ENCODE assay signal across 24 cellular contexts in the genomic region with DNA sequence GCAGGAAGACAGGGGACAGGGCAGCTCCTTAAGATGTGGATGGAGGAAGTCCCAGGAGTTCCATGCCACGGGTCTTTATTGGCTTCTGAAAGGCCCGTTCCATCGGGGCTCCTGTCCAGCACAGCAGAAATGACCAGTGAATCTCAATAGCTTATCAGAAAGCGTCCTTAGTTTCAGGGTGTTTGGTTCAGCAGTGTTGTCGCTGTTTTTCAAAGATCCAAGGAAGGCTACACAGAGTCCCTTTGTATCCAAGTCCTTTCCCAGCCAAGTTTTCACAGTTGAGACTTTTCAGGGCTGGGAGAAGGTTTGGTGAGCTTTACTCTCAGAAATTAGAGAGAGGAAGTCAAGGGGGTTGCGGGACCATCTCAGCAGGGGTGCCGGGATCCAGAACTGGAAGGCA. TPM values are rescaled to one million over a fixed set of nuclear protein-coding genes. Genes with fewer than 3 reads are reported as not detected.
DNase-seq lines count a peak whose midpoint lies in the region; TF ChIP-seq lines count a peak whose summit lies in the region.
"Had no signal": no experiment of that assay in that cellular context is flagged by ENCODE, and none has a peak within 500 bp of the region (broad histone marks: within the 10 kb centered on the region; RNA-seq: fewer than 3 reads in every experiment).

No MANE protein-coding gene starts in this region.

- 62% methylated on average over 7 of the region's 7 CpGs for WGBS in suprapubic skin
- WGBS in H9 (ENCODE audit: extremely low coverage, insufficient read length, low lambda C conversion rate) = no CpG with 5 or more reads among the region's 7 CpGs

- H3K27me3 Mint-ChIP-seq in neural progenitor cell (ENCODE audit: insufficient read depth, low read depth) (peaks cover 5% of the 10 kb centered on the region), H9 (ENCODE audit: low read depth) (peaks cover 3% of the 10 kb centered on the region)

- H3K4me1 ChIP-seq in neural progenitor cell (no peaks in the 10 kb centered on the region), suprapubic skin (no peaks in the 10 kb centered on the region), H9 (ENCODE audit: insufficient read depth, low read length) (no peaks in the 10 kb centered on the region)
- H3K4me1 ChIP-seq: colonic mucosa had no signal

- peak; percentile 12 for DNase-seq in RPMI7951 (ENCODE audit: low read depth)
- DNase-seq in caudate nucleus (lab: John Stamatoyannopoulos, UW) = peak in 27 of 61 donors; percentile 1 to 56 (median 13)
- no peak for DNase-seq in neural progenitor cell (ENCODE audit: low spot score)
- DNase-seq in suprapubic skin (ENCODE audit: low spot score in 2 of 2) = no peak
- no peak for DNase-seq in NK-92 treated with Interleukin-12 subunit alpha and Interleukin-12 subunit beta, amount 100 ng/mL, for 24 hours (lab: John Stamatoyannopoulos, UW)
- no peak for DNase-seq in H9
- no peak for DNase-seq in DMS 273 (lab: John Stamatoyannopoulos, UW; ENCODE audit: unreplicated experiment)
- DNase-seq: activated B cell treated with CpG ODN at 0.5 μM for 24 hours; activated naive CD4-positive, alpha-beta T cell treated with Interleukin-2 at 50 U/mL for 16 hours; activated T-cell treated with anti-CD3 and anti-CD28 coated beads, Interleukin-2, amount 50 U/mL, for 72 hours; colonic mucosa; DND-41; effector memory CD8-positive, alpha-beta T cell; left colon; mesendoderm; NCI-H1694; NCI-H2171 treated with DMSO at 0.1 percent for 48 hours; NCI-H524 treated with DMSO at 0.1 percent for 48 hours; SIG-M5; small intestine; stimulated activated CD8-positive, alpha-beta memory T cell treated with anti-CD3 and anti-CD28 coated beads, Interleukin-4, amount 100 ng/mL, for 48 hours; T-cell had no signal

- H3K23me2 ChIP-seq in H9 (ENCODE audit: insufficient read length, low read depth, low read length, poor library complexity, severe bottlenecking) = no peaks in the 10 kb centered on the region

- H3K4me3 ChIP-seq in neural progenitor cell (no peak overlapping the region), suprapubic skin (no peak overlapping the region)
- H3K4me3 ChIP-seq: colonic mucosa, hepatocyte had no signal

- no peak for TF ChIP-seq POLR2A in suprapubic skin (IDR thresholded peaks at IDR 0.05)

- H3K4me1 Mint-ChIP-seq in neural progenitor cell (no peaks in the 10 kb centered on the region), H9 (0 out of 4 replicates have a peak, but pooled peaks cover 0 to 2% of the 10 kb centered on the region in 2 experiments)

- H3K27ac ChIP-seq in caudate nucleus (ENCODE audit: low read depth, low read length) (peak overlapping the region; percentile 60), neural progenitor cell (no peak overlapping the region), suprapubic skin (peak overlapping the region; percentile 20), H9 (ENCODE audit: insufficient read length, low read depth, low read length) (no peak overlapping the region)
- H3K27ac ChIP-seq: colonic mucosa, hepatocyte, HL-60 had no signal

- no peak overlapping the region for H3K56ac ChIP-seq in H9 (ENCODE audit: insufficient read length, low read depth, low read length)

- TF ChIP-seq EP300 in suprapubic skin (IDR thresholded peaks at IDR 0.05) = no peak

- H2BK15ac ChIP-seq in H9 (ENCODE audit: low read depth, low read length) = no peak overlapping the region

- H3K36me3 ChIP-seq in neural progenitor cell (no peaks in the 10 kb centered on the region), suprapubic skin (no peaks in the 10 kb centered on the region)
- H3K36me3 ChIP-seq: colonic mucosa had no signal

- no peak overlapping the region for H3K14ac ChIP-seq in H9 (ENCODE audit: insufficient read depth, low read length)

- no peak overlapping the region for H2BK5ac ChIP-seq in H9 (ENCODE audit: insufficient read length, low read length)

- H3K9me3 Mint-ChIP-seq in neural progenitor cell = no peaks in the 10 kb centered on the region
- H3K9me3 Mint-ChIP-seq in H9 = peaks cover 0 to 4% of the 10 kb centered on the region in 2 experiments; a peak in 2 of 5 replicates
- H3K9me3 Mint-ChIP-seq: activated B cell treated with CpG ODN at 0.5 μM for 24 hours; activated T-cell treated with anti-CD3 and anti-CD28 coated beads, Interleukin-2, amount 50 U/mL, for 72 hours; effector memory CD8-positive, alpha-beta T cell; T-cell had no signal

- H2BK120ac ChIP-seq in H9 (ENCODE audit: low read depth, low read length, poor library complexity, severe bottlenecking) = no peak overlapping the region

- no peak overlapping the region for H3K4ac ChIP-seq in H9 (ENCODE audit: low read depth, low read length)

- H2AK5ac ChIP-seq in H9 (ENCODE audit: insufficient read length, low read length) = no peak overlapping the region

- no peak overlapping the region for H3T11ph ChIP-seq in H9 (ENCODE audit: low read length)

- H2BK20ac ChIP-seq in H9 (ENCODE audit: low read depth, low read length, poor library complexity, severe bottlenecking) = no peak overlapping the region

- no peaks in the 10 kb centered on the region for H3K9me3 ChIP-seq in neural progenitor cell (ENCODE audit: low read depth)
- no peaks in the 10 kb centered on the region for H3K9me3 ChIP-seq in suprapubic skin
- H3K9me3 ChIP-seq in H9 (ENCODE audit: control insufficient read depth, low read depth, low read length) = no peaks in the 10 kb centered on the region
- H3K9me3 ChIP-seq: colonic mucosa had no signal

- no peaks in the 10 kb centered on the region for H4K20me1 ChIP-seq in neural progenitor cell (ENCODE audit: low read depth)
- H4K20me1 ChIP-seq in H9 (ENCODE audit: control insufficient read depth, insufficient read depth, insufficient read length) = no peaks in the 10 kb centered on the region

- H3K36me3 Mint-ChIP-seq in neural progenitor cell (no peaks in the 10 kb centered on the region), H9 (ENCODE audit: insufficient read depth in 1 of 3, low read depth in 3 of 3) (no peaks in the 10 kb centered on the region)
- H3K36me3 Mint-ChIP-seq: T-cell had no signal

- H3K18ac ChIP-seq in H9 (ENCODE audit: insufficient read length, low read depth, low read length) = no peak overlapping the region

- H3K23ac ChIP-seq in H9 (ENCODE audit: insufficient read length, low read depth, low read length) = no peak overlapping the region

- H3F3A ChIP-seq in neural progenitor cell (ENCODE audit: low read depth) = no peaks in the 10 kb centered on the region

- H3K9ac ChIP-seq in neural progenitor cell = no peak overlapping the region
- no peak overlapping the region for H3K9ac ChIP-seq in H9 (ENCODE audit: extremely low read depth, insufficient read length, low read length)

- H3K27me3 ChIP-seq in neural progenitor cell (no peaks in the 10 kb centered on the region), suprapubic skin (no peaks in the 10 kb centered on the region), H9 (ENCODE audit: insufficient read depth, low read length) (no peaks in the 10 kb centered on the region)
- H3K27me3 ChIP-seq: colonic mucosa, hepatocyte had no signal

- H4K5ac ChIP-seq in H9 (ENCODE audit: insufficient read length, low read depth, low read length) = no peak overlapping the region

- H3K4me2 ChIP-seq in neural progenitor cell = no peak overlapping the region
- H3K4me2 ChIP-seq in H9 (ENCODE audit: insufficient read depth, insufficient read length, low read length) = no peak overlapping the region
- H3K4me2 ChIP-seq: hepatocyte had no signal

- H3K27ac Mint-ChIP-seq in neural progenitor cell (no peak overlapping the region), H9 (no peak overlapping the region)
- H3K27ac Mint-ChIP-seq: activated B cell treated with CpG ODN at 0.5 μM for 24 hours; activated T-cell treated with anti-CD3 and anti-CD28 coated beads, Interleukin-2, amount 50 U/mL, for 72 hours; T-cell had no signal

- no peak for TF ChIP-seq CTCF in neural progenitor cell (IDR thresholded peaks at IDR 0.05)
- TF ChIP-seq CTCF in suprapubic skin (IDR thresholded peaks at IDR 0.05) = no peak
- TF ChIP-seq CTCF in H9 (conservative IDR thresholded peaks at IDR 0.05) = no peak

- H2AFZ ChIP-seq in neural progenitor cell (replicated peaks) = peak overlapping the region; percentile 68
- no peak overlapping the region for H2AFZ ChIP-seq in H9 (ENCODE audit: low read length)
- H2AFZ ChIP-seq: hepatocyte had no signal

- H4K8ac ChIP-seq in H9 (replicated peaks; ENCODE audit: insufficient read length, low read depth, low read length) = no peak overlapping the region

- H4K91ac ChIP-seq in H9 (ENCODE audit: insufficient read length, low read depth, low read length) = no peak overlapping the region

- H3K4me3 Mint-ChIP-seq in neural progenitor cell = no peak overlapping the region
- H3K4me3 Mint-ChIP-seq in H9 = no peak overlapping the region
- H3K4me3 Mint-ChIP-seq: activated B cell treated with CpG ODN at 0.5 μM for 24 hours; activated T-cell treated with anti-CD3 and anti-CD28 coated beads, Interleukin-2, amount 50 U/mL, for 72 hours; effector memory CD8-positive, alpha-beta T cell; T-cell had no signal

- no peaks in the 10 kb centered on the region for H3K79me1 ChIP-seq in H9 (ENCODE audit: insufficient read depth, low read depth, low read length, poor library complexity, severe bottlenecking)

- no peak overlapping the region for H2BK12ac ChIP-seq in H9 (ENCODE audit: insufficient read length, low read depth, low read length)

- H3K79me2 ChIP-seq in neural progenitor cell (ENCODE audit: low read depth) (no peaks in the 10 kb centered on the region), H9 (ENCODE audit: insufficient read depth, low read length) (no peaks in the 10 kb centered on the region)
- H3K79me2 ChIP-seq: hepatocyte had no signal

RNA-seq across cellular contexts. Expression of a gene that starts 5.0 kb away (rescaled TPM):
- 9.7 and 11.9 TPM in 2 replicates for total RNA-seq in RPMI7951 (2014; rRNA removed; shearing (Covaris generic))
- total RNA-seq in neural progenitor cell (ENCODE audit: low replicate concordance) (20.5 and 23.9 TPM in 2 replicates), suprapubic skin (10 to 100 TPM in 2 of 4 donors, 1 to 10 TPM in 2; 7.2 to 20.0 (median 11.2) TPM), H9 (2021) (6.4 and 6.8 TPM in 2 replicates)

Comparison
In these comparisons a context has a peak if more than half of its experiments do, and no peak if none do; other contexts are left out.
1. H3K27ac ChIP-seq: peak in caudate nucleus (single experiment) and suprapubic skin (single experiment); none in neural progenitor cell (single experiment) and H9 (single experiment).